9 cellular contexts compared by ENCODE assay signal in genomic region chr17:72421128-72422092, GRCh38.
A peak's percentile ranks its signal among the peaks of the same experiment; 100 is the strongest.
DNase-seq lines count a peak whose midpoint lies in the region; ATAC-seq and TF ChIP-seq lines count a peak whose summit lies in the region.
"Had no signal": no experiment of that assay in that cellular context is flagged by ENCODE, and none has a peak within 500 bp of the region (broad histone marks: within the 10 kb centered on the region; RNA-seq: fewer than 3 reads in every experiment).

No MANE protein-coding gene starts in this region.

- DNase-seq in 8988T = peak; percentile 68
- peak; percentile 88 for DNase-seq in NB4 (ENCODE audit: low read depth)
- peak; percentile 24 for DNase-seq in activated naive CD4-positive, alpha-beta T cell treated with anti-CD3 and anti-CD28 coated beads, Interleukin-2, amount 10 ng/mL, durations not matched to agents 7 days and 5 days
- peak; percentile 85 for DNase-seq in left kidney (ENCODE audit: low read depth, low spot score)
- DNase-seq in upper lobe of right lung = no peak
- DNase-seq in AML-193 (lab: John Stamatoyannopoulos, UW) = no peak

- H3K27ac Mint-ChIP-seq in activated naive CD4-positive, alpha-beta T cell treated with anti-CD3 and anti-CD28 coated beads, Interleukin-2, amount 10 ng/mL, durations not matched to agents 7 days and 5 days = no peak overlapping the region

- CTCF ChIA-PET in activated naive CD4-positive, alpha-beta T cell treated with anti-CD3 and anti-CD28 coated beads, Interleukin-2, amount 10 ng/mL, durations not matched to agents 7 days and 5 days (lab: Charles Lee) = no interaction called here

- peaks cover 11% of the 10 kb centered on the region for H3K9me3 ChIP-seq in upper lobe of right lung
- H3K9me3 ChIP-seq: neutrophil had no signal

- H3K9me3 Mint-ChIP-seq in activated naive CD4-positive, alpha-beta T cell treated with anti-CD3 and anti-CD28 coated beads, Interleukin-2, amount 10 ng/mL, durations not matched to agents 7 days and 5 days = peaks cover 17% of the 10 kb centered on the region

- H3K36me3 Mint-ChIP-seq in activated naive CD4-positive, alpha-beta T cell treated with anti-CD3 and anti-CD28 coated beads, Interleukin-2, amount 10 ng/mL, durations not matched to agents 7 days and 5 days = peaks cover 1% of the 10 kb centered on the region

- no peaks in the 10 kb centered on the region for H3K4me1 ChIP-seq in upper lobe of right lung

- no peak for TF ChIP-seq POLR2A in NB4 (IDR thresholded peaks at IDR 0.05; ENCODE audit: extremely low read depth, insufficient read length)

- ATAC-seq in GM18498 (IDR thresholded peaks at IDR 0.05; ENCODE audit: unreplicated experiment) (peak; percentile 46), HG02678 (IDR thresholded peaks at IDR 0.05; ENCODE audit: unreplicated experiment) (peak; percentile 40), upper lobe of right lung (peak; percentile 76)

- H3K4me1 Mint-ChIP-seq in activated naive CD4-positive, alpha-beta T cell treated with anti-CD3 and anti-CD28 coated beads, Interleukin-2, amount 10 ng/mL, durations not matched to agents 7 days and 5 days = peaks cover 4% of the 10 kb centered on the region

- H3K27me3 ChIP-seq in upper lobe of right lung = no peaks in the 10 kb centered on the region
- H3K27me3 ChIP-seq: neutrophil had no signal

- TF ChIP-seq CTCF in NB4 (IDR thresholded peaks at IDR 0.05; ENCODE audit: low read depth, low read length) (no peak), upper lobe of right lung (IDR thresholded peaks at IDR 0.05) (no peak)

- H3K27me3 Mint-ChIP-seq in activated naive CD4-positive, alpha-beta T cell treated with anti-CD3 and anti-CD28 coated beads, Interleukin-2, amount 10 ng/mL, durations not matched to agents 7 days and 5 days = no peaks in the 10 kb centered on the region

- no peak overlapping the region for H3K27ac ChIP-seq in upper lobe of right lung
- H3K27ac ChIP-seq: neutrophil had no signal

- intact Hi-C loops in upper lobe of right lung (cut with DNase I) = no loop called here

- no peak overlapping the region for H3K4me3 Mint-ChIP-seq in activated naive CD4-positive, alpha-beta T cell treated with anti-CD3 and anti-CD28 coated beads, Interleukin-2, amount 10 ng/mL, durations not matched to agents 7 days and 5 days

- H3K4me3 ChIP-seq in NB4 (ENCODE audit: low read depth, low read length) (no peak overlapping the region), upper lobe of right lung (no peak overlapping the region)

- no peaks in the 10 kb centered on the region for H3K36me3 ChIP-seq in upper lobe of right lung
- H3K36me3 ChIP-seq: neutrophil had no signal

Comparison
In these comparisons a context has a peak if more than half of its experiments do, and no peak if none do; other contexts are left out.
1. DNase-seq: peak in 8988T (single experiment), NB4 (single experiment), activated naive CD4-positive, alpha-beta T cell treated with anti-CD3 and anti-CD28 coated beads, Interleukin-2, amount 10 ng/mL, durations not matched to agents 7 days and 5 days (single experiment) and left kidney (single experiment); none in upper lobe of right lung (single experiment) and AML-193 (0 of 2).
2. Peak in every context shown above with its lines, with median percentiles within 50 percentile points of each other: ATAC-seq.